In the genomic region with DNA sequence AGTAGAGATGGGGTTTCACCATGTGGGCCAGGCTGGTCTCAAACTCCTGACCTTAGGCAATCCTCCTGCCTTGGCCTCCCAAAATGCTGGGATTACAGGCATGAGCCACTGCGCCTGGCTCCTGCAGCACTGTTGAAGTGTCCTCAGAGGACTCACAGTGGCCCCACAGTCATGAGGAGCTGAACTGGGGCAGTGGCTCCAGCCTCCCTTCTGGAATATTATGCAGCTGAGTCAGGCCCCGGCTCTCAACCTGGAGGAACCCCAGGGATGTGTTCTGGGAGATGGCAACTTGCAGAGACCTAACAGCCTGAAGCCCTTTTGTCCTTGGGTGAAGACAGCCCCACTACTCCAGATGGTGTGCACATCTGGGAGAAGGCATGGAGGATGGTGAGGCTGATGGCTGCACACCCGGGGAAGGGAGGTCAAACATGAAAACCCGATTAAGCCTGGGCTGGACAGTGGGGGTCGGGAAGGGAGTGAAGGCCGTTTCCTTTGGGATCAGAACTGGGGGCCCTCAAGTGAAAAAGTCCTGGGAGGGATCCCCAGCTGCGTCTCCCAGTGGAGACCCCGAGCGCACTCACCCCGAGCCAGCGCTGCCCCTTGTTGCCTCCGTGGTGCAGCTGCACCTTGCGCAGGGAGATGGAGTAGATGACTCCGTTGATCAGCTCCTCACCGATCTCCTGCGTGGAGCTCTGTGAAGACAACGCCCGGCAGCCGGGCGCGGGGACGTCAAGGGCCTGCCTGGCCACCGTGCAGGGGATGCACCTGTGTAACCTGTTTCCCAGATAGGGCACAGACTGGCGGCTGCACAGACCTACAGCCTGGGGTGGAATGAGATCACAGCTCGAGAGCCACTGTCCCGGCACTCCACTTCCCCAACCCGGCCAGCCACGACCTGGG, we compare ENCODE assay signal across 15 cellular contexts. TPM values are rescaled to one million over a fixed set of nuclear protein-coding genes. Genes with fewer than 3 reads are reported as not detected.
DNase-seq lines count a peak whose midpoint lies in the region; ATAC-seq and TF ChIP-seq lines count a peak whose summit lies in the region.
"Had no signal": no experiment of that assay in that cellular context is flagged by ENCODE, and none has a peak within 500 bp of the region (broad histone marks: within the 10 kb centered on the region; RNA-seq: fewer than 3 reads in every experiment).

No MANE protein-coding gene starts in this region.

- no peak overlapping the region for H3K27ac ChIP-seq in CD8-positive, alpha-beta T cell (ENCODE audit: low read depth, low read length)
- no peak overlapping the region for H3K27ac ChIP-seq in right cardiac atrium (ENCODE audit: low read length)
- H3K27ac ChIP-seq: hepatocyte, VCaP had no signal

- POLR2A ChIA-PET in CD8-positive, alpha-beta T cell (lab: Charles Lee) = interaction anchor here (1.5 kb wide), 1 partner anchor 33 kb away, joined by 6 read pairs; no protein-coding TSS in a partner anchor

- peaks cover 43% of the 10 kb centered on the region for H3K4me1 ChIP-seq in CD8-positive, alpha-beta T cell (ENCODE audit: insufficient read depth, low read length)
- peaks cover 23% of the 10 kb centered on the region for H3K4me1 ChIP-seq in right cardiac atrium (ENCODE audit: control insufficient read depth, insufficient read depth, low read length)

- H3K4me1 Mint-ChIP-seq in CD8-positive, alpha-beta T cell (ENCODE audit: low read depth) = peaks cover 33% of the 10 kb centered on the region
- H3K4me1 Mint-ChIP-seq in T-helper 17 cell = peaks cover 38% of the 10 kb centered on the region

- 89% methylated on average over 28 of the region's 28 CpGs for WGBS in right cardiac atrium

- H3K9me3 Mint-ChIP-seq in CD8-positive, alpha-beta T cell = no peaks in the 10 kb centered on the region

- H3K36me3 Mint-ChIP-seq in CD8-positive, alpha-beta T cell = peaks cover 41% of the 10 kb centered on the region
- H3K36me3 Mint-ChIP-seq in T-helper 17 cell (ENCODE audit: low read depth) = peaks cover 3% of the 10 kb centered on the region

- CTCF ChIA-PET in CD8-positive, alpha-beta T cell (lab: Charles Lee) = interaction anchor here (1.1 to 25.8 kb wide), 4 partner anchors 9 to 36 kb away, joined by 4 to 606 read pairs (median 14); no protein-coding TSS in a partner anchor

- H3K27ac Mint-ChIP-seq in CD8-positive, alpha-beta T cell = peak overlapping the region; percentile 71
- H3K27ac Mint-ChIP-seq in T-helper 17 cell = peak overlapping the region; percentile 93

- no peak overlapping the region for H3K4me3 ChIP-seq in CD8-positive, alpha-beta T cell (ENCODE audit: low read depth, low read length)
- H3K4me3 ChIP-seq in right cardiac atrium (ENCODE audit: low read length) (no peak overlapping the region), MG63 (no peak overlapping the region)
- H3K4me3 ChIP-seq: hepatocyte had no signal

- no peaks in the 10 kb centered on the region for H3K27me3 Mint-ChIP-seq in CD8-positive, alpha-beta T cell (ENCODE audit: low read depth)
- H3K27me3 Mint-ChIP-seq in T-helper 17 cell = no peaks in the 10 kb centered on the region

- TF ChIP-seq CTCF in CD8-positive, alpha-beta T cell (IDR thresholded peaks at IDR 0.05) = no peak

- intact Hi-C loops in CD8-positive, alpha-beta T cell (cut with DNase I, micrococcal nuclease) = no loop called here
- intact Hi-C loops in right cardiac atrium (cut with DNase I) (no loop called here), posterior vena cava (cut with DNase I) (no loop called here)

- no peaks in the 10 kb centered on the region for H3K27me3 ChIP-seq in CD8-positive, alpha-beta T cell (ENCODE audit: insufficient read depth, low read length)
- H3K27me3 ChIP-seq in right cardiac atrium (ENCODE audit: control insufficient read depth, insufficient read depth) (no peaks in the 10 kb centered on the region), MG63 (no peaks in the 10 kb centered on the region)
- H3K27me3 ChIP-seq: hepatocyte had no signal

- H3K4me3 Mint-ChIP-seq in CD8-positive, alpha-beta T cell = no peak overlapping the region
- H3K4me3 Mint-ChIP-seq in T-helper 17 cell = peak overlapping the region; percentile 55

- H3K9me3 ChIP-seq in CD8-positive, alpha-beta T cell (ENCODE audit: low read length) = no peaks in the 10 kb centered on the region
- H3K9me3 ChIP-seq in T-helper 17 cell (ENCODE audit: control insufficient read depth, low read length, poor library complexity, severe bottlenecking) (no peaks in the 10 kb centered on the region), right cardiac atrium (ENCODE audit: control insufficient read depth, low read length) (no peaks in the 10 kb centered on the region), MG63 (no peaks in the 10 kb centered on the region)
- H3K9me3 ChIP-seq: SK-N-SH had no signal

- DNase-seq in CD8-positive, alpha-beta T cell = no peak
- no peak for DNase-seq in T-helper 17 cell
- peak in 2 of 3 donors; percentile 8 to 48 for DNase-seq in right cardiac atrium
- peak; percentile 59 for DNase-seq in posterior vena cava (ENCODE audit: low spot score)
- no peak for DNase-seq in COLO829 (ENCODE audit: low spot score)
- DNase-seq in pons (ENCODE audit: low spot score) = no peak
- DNase-seq in NCI-H2081 (lab: John Stamatoyannopoulos, UW) = no peak
- no peak for DNase-seq in MG63
- DNase-seq: DND-41, NCI-H1694, NCI-H526, OCI-M1, SK-N-SH had no signal

- no peak for ATAC-seq in CD8-positive, alpha-beta T cell
- ATAC-seq in T-helper 17 cell (no peak), right cardiac atrium (no peak)

- peaks cover 37% of the 10 kb centered on the region for H3K36me3 ChIP-seq in CD8-positive, alpha-beta T cell (ENCODE audit: insufficient read depth, low read length)
- H3K36me3 ChIP-seq in MG63 = peaks cover 40% of the 10 kb centered on the region

RNA-seq across cellular contexts. Expression of a gene that starts 9.3 kb away (rescaled TPM):
- 100 to 1,000 TPM; 177 to 186 TPM for total RNA-seq in CD8-positive, alpha-beta T cell
- total RNA-seq in T-helper 17 cell (100 to 1,000 TPM; 150 to 236 TPM), right cardiac atrium (10 to 100 TPM; 18.5 to 36.3 (median 32.1) TPM), posterior vena cava (10 to 100 TPM; 27.6 to 28.3 TPM)
- 33.8 TPM for polyA plus RNA-seq in right cardiac atrium
- total RNA-seq in MG63 (2014; rRNA removed; shearing (Covaris generic); ENCODE audit: low replicate concordance) = 21.4 and 22.8 TPM in 2 replicates

RNA-seq across cellular contexts. Expression of a gene that starts 49.9 kb away (rescaled TPM):
- under 1 TPM; 0.19 to 0.30 TPM for total RNA-seq in CD8-positive, alpha-beta T cell
- total RNA-seq in T-helper 17 cell (under 1 TPM in 1 of 2 donors, not detected in 1; 0.42 TPM), right cardiac atrium (1 to 10 TPM; 2.9 to 9.7 (median 5.2) TPM), posterior vena cava (1 to 10 TPM in 1 of 2 donors, under 1 TPM in 1; 0.51 to 2.8 TPM)
- polyA plus RNA-seq in right cardiac atrium = 2.8 TPM
- 1.0 TPM in 1 of 2 replicates, not detected in the other for total RNA-seq in MG63 (2014; rRNA removed; shearing (Covaris generic); ENCODE audit: low replicate concordance)

RNA-seq across cellular contexts. Expression of a gene that starts 52.0 kb away (rescaled TPM):
- under 1 TPM; 0.53 to 0.84 TPM for total RNA-seq in CD8-positive, alpha-beta T cell
- 1 to 10 TPM; 2.2 to 2.3 TPM for total RNA-seq in T-helper 17 cell
- total RNA-seq in right cardiac atrium = 10 to 100 TPM in 3 of 4 donors, 1 to 10 TPM in 1; 9.6 to 12.8 (median 11.3) TPM
- 7.4 TPM for polyA plus RNA-seq in right cardiac atrium
- total RNA-seq in posterior vena cava = 10 to 100 TPM; 14.2 to 19.9 TPM
- total RNA-seq in MG63 (2014; rRNA removed; shearing (Covaris generic); ENCODE audit: low replicate concordance) = 7.2 and 7.6 TPM in 2 replicates

Comparison
In these comparisons a context has a peak if more than half of its experiments do, and no peak if none do; other contexts are left out.
1. DNase-seq: peak in right cardiac atrium (2 of 3) and posterior vena cava (single experiment); none in CD8-positive, alpha-beta T cell (0 of 7), T-helper 17 cell (0 of 3), COLO829 (single experiment), pons (single experiment), NCI-H2081 (0 of 2) and MG63 (single experiment).